ENCODE assay signal across 1 cellular context in genomic region chr3:155362808-155363689, GRCh38.
TF ChIP-seq lines count a peak whose summit lies in the region.

No MANE protein-coding gene starts in this region.

TF ChIP-seq in H1, 55 proteins besides CTCF, POLR2A, EP300 and RAD21 (continued from another document):
- no peak for TF ChIP-seq TAF7 (optimal IDR thresholded peaks at IDR 0.05; ENCODE audit: borderline replicate concordance, low read depth, low read length)
- peak; percentile 95 for TF ChIP-seq ATF2 (IDR thresholded peaks at IDR 0.05; ENCODE audit: low read length)
- TF ChIP-seq ZNF274 (IDR thresholded peaks at IDR 0.05; ENCODE audit: borderline replicate concordance, extremely low read depth, low read length): 0 out of 2 replicates have a peak, but pooled peaks have one; percentile 21
- TF ChIP-seq E2F6 (IDR thresholded peaks at IDR 0.05): no peak
- no peak for TF ChIP-seq SP2 (IDR thresholded peaks at IDR 0.05; ENCODE audit: low read length)
- TF ChIP-seq RNF2 (IDR thresholded peaks at IDR 0.05; ENCODE audit: borderline replicate concordance, low read depth, low read length, missing control alignments, poor library complexity, severe bottlenecking): no peak
- peak; percentile 72 for TF ChIP-seq SP1 (IDR thresholded peaks at IDR 0.05; ENCODE audit: low read depth, low read length)
- TF ChIP-seq CHD1 (IDR thresholded peaks at IDR 0.05; ENCODE audit: low read depth, low read length): no peak
- peak; percentile 86 for TF ChIP-seq TEAD4 (IDR thresholded peaks at IDR 0.05; ENCODE audit: low read depth, low read length)
- no peak for TF ChIP-seq JUN (IDR thresholded peaks at IDR 0.05; ENCODE audit: low read depth, low read length)
- TF ChIP-seq POU5F1 (IDR thresholded peaks at IDR 0.05; ENCODE audit: low read depth, low read length): peak; percentile 94
- no peak for TF ChIP-seq KDM5A (IDR thresholded peaks at IDR 0.05; ENCODE audit: low read length)
- no peak for TF ChIP-seq EZH2 (IDR thresholded peaks at IDR 0.05; ENCODE audit: low read depth, low read length, severe bottlenecking)
- TF ChIP-seq RXRA (IDR thresholded peaks at IDR 0.05; ENCODE audit: insufficient read depth, low read depth, low read length): 0 out of 2 replicates have a peak, but pooled peaks have one; percentile 76
- peak; percentile 84; the same call in 1 of the 2 replicates for TF ChIP-seq TCF12 (IDR thresholded peaks at IDR 0.05; ENCODE audit: low read depth, low read length)
- no peak for TF ChIP-seq JUND (IDR thresholded peaks at IDR 0.05; ENCODE audit: low read length)
- TF ChIP-seq KDM1A (IDR thresholded peaks at IDR 0.05; ENCODE audit: borderline replicate concordance, low read length): no peak
- TF ChIP-seq CBX8 (IDR thresholded peaks at IDR 0.05; ENCODE audit: borderline replicate concordance, low read depth, low read length): no peak
- no peak for TF ChIP-seq BRCA1 (IDR thresholded peaks at IDR 0.05; ENCODE audit: low read depth, low read length)
- TF ChIP-seq ATF3 (IDR thresholded peaks at IDR 0.05; ENCODE audit: insufficient read depth, low read depth, low read length): no peak
- TF ChIP-seq GTF2F1 (IDR thresholded peaks at IDR 0.05; ENCODE audit: borderline replicate concordance, low read depth, low read length): no peak; the same call in 1 of the 2 replicates
- no peak for TF ChIP-seq KDM4A (IDR thresholded peaks at IDR 0.05; ENCODE audit: low read depth, low read length, severe bottlenecking)
- TF ChIP-seq SP4 (IDR thresholded peaks at IDR 0.05; ENCODE audit: low read length): 0 out of 2 replicates have a peak, but pooled peaks have one; percentile 25
- no peak for TF ChIP-seq USF2 (IDR thresholded peaks at IDR 0.05; ENCODE audit: low read length)
- peak; percentile 90 for TF ChIP-seq CHD7 (IDR thresholded peaks at IDR 0.05; ENCODE audit: insufficient replicate concordance, low read length)
- TF ChIP-seq NRF1 (IDR thresholded peaks at IDR 0.05; ENCODE audit: low read depth, low read length): no peak
- TF ChIP-seq CHD2 (IDR thresholded peaks at IDR 0.05; ENCODE audit: low read length): no peak
- peak; percentile 82 for TF ChIP-seq EGR1 (IDR thresholded peaks at IDR 0.05; ENCODE audit: borderline replicate concordance, low read depth, low read length)
- TF ChIP-seq SRF (IDR thresholded peaks at IDR 0.05; ENCODE audit: low read depth, low read length): no peak
- no peak for TF ChIP-seq CBX5 (IDR thresholded peaks at IDR 0.05; ENCODE audit: low read depth, low read length)
- TF ChIP-seq FOSL1 (IDR thresholded peaks at IDR 0.05; ENCODE audit: insufficient read depth, low read depth, low read length): no peak
- peak; percentile 84 to 94 for TF ChIP-seq BCL11A (IDR thresholded peaks at IDR 0.05; ENCODE audit: low read depth in 2 of 2, low read length in 2 of 2)
- no peak for TF ChIP-seq SIRT6 (IDR thresholded peaks at IDR 0.05; ENCODE audit: low read length)
- TF ChIP-seq ASH2L (IDR thresholded peaks at IDR 0.05; ENCODE audit: low read length): no peak
- peak; percentile 27; the same call in 1 of the 2 replicates for TF ChIP-seq CREB1 (IDR thresholded peaks at IDR 0.05)
- no peak for TF ChIP-seq HDAC6 (IDR thresholded peaks at IDR 0.05; ENCODE audit: low read depth, low read length)
- TF ChIP-seq CTBP2 (IDR thresholded peaks at IDR 0.05; ENCODE audit: borderline replicate concordance, insufficient read depth, insufficient read length, low read length): peak; percentile 36
- no peak for TF ChIP-seq SIX5 (IDR thresholded peaks at IDR 0.05; ENCODE audit: low read depth, low read length)
- peak; percentile 79 for TF ChIP-seq NANOG (IDR thresholded peaks at IDR 0.05; ENCODE audit: insufficient read depth, low read depth, low read length, poor library complexity, severe bottlenecking)
- no peak; the same call in 1 of the 2 replicates for TF ChIP-seq MAFK (IDR thresholded peaks at IDR 0.05; ENCODE audit: low read depth, low read length)
